1 cellular context compared by ENCODE assay signal in the genomic region with DNA sequence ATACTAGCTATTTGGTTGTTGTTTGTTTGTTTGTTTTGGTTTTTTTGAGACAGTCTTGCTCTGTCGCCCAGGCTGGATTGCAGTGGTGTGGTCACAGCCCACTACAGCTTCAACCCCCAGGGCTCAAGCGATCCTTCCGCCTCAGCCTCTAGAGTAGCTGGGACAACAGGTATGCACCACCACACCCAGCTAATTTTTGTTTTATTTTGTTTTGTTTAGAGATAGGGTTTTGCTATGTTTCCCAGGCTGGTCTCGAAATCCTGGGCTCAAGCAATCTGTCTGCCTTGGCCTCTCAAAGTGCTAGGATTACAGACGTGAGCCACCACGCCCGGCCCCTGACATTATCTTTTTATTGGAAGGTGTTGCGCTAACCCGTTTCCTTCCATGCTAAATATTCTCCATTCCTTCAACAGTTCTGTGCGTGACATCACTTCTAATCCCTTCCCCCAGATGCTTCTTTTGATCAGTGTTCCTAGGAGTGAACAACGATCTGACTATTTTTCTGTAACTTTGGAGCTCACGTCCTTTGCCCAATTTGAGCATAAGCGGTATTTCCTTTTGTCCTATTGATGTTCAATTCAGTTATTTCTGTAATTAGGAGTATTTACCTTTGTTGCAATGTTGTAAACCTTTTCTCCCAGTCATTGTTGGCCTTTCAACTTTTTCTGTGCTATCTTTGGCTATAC.
TF ChIP-seq lines count a peak whose summit lies in the region.

No MANE protein-coding gene starts in this region.

TF ChIP-seq in HepG2, 621 proteins besides CTCF, POLR2A, EP300 and RAD21 (continued from another document and continues in another):
- TF ChIP-seq, protein P1, sequence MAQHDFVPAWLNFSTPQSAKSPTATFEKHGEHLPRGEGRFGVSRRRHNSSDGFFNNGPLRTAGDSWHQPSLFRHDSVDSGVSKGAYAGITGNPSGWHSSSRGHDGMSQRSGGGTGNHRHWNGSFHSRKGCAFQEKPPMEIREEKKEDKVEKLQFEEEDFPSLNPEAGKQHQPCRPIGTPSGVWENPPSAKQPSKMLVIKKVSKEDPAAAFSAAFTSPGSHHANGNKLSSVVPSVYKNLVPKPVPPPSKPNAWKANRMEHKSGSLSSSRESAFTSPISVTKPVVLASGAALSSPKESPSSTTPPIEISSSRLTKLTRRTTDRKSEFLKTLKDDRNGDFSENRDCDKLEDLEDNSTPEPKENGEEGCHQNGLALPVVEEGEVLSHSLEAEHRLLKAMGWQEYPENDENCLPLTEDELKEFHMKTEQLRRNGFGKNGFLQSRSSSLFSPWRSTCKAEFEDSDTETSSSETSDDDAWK (CRISPR knock-in tag; IDR thresholded peaks at IDR 0.05): no peak
- TF ChIP-seq NKX3-1 (CRISPR knock-in tag; IDR thresholded peaks at IDR 0.05) (peak; percentile 59; the same call in 1 of the 2 replicates), TIGD3 (CRISPR knock-in tag; IDR thresholded peaks at IDR 0.05; ENCODE audit: borderline replicate concordance) (no peak), ZNF552 (CRISPR knock-in tag; IDR thresholded peaks at IDR 0.05; ENCODE audit: borderline replicate concordance) (no peak), ZNF12 (CRISPR knock-in tag; IDR thresholded peaks at IDR 0.05) (peak; percentile 64; the same call in 1 of the 2 replicates), HOXA5 (CRISPR knock-in tag; IDR thresholded peaks at IDR 0.05) (0 out of 2 replicates have a peak, but pooled peaks have one; percentile 16), UBTF (CRISPR knock-in tag; IDR thresholded peaks at IDR 0.05) (no peak), ZNF3 (CRISPR knock-in tag; IDR thresholded peaks at IDR 0.05) (peak; percentile 94), ZNF17 (CRISPR knock-in tag; IDR thresholded peaks at IDR 0.05) (no peak), MTERF4 (CRISPR knock-in tag; IDR thresholded peaks at IDR 0.05) (no peak), MAFF (IDR thresholded peaks at IDR 0.05; ENCODE audit: low read depth, low read length) (no peak), KAT8 (CRISPR knock-in tag; IDR thresholded peaks at IDR 0.05) (peak; percentile 60), ZNF20 (CRISPR knock-in tag; IDR thresholded peaks at IDR 0.05) (no peak), MAFK (conservative IDR thresholded peaks at IDR 0.05 in 1 of 2, IDR thresholded peaks at IDR 0.05 in 1 of 2; ENCODE audit: low read length in 2 of 2) (no peak), MTA3 (CRISPR knock-in tag; IDR thresholded peaks at IDR 0.05) (no peak), RNF219 (CRISPR knock-in tag; IDR thresholded peaks at IDR 0.05) (0 out of 2 replicates have a peak, but pooled peaks have one; percentile 43), ATF5 (CRISPR knock-in tag; IDR thresholded peaks at IDR 0.05; ENCODE audit: low read depth) (no peak), PPARG (CRISPR knock-in tag; conservative IDR thresholded peaks at IDR 0.05) (peak; percentile 87), ZNF230 (CRISPR knock-in tag; IDR thresholded peaks at IDR 0.05) (no peak), MED13 (CRISPR knock-in tag; IDR thresholded peaks at IDR 0.05) (no peak), FOXO4 (CRISPR knock-in tag; conservative IDR thresholded peaks at IDR 0.05) (no peak), FIP1L1 (IDR thresholded peaks at IDR 0.05; ENCODE audit: borderline replicate concordance, insufficient read depth, low read depth, low read length) (no peak), ZNF484 (CRISPR knock-in tag; IDR thresholded peaks at IDR 0.05; ENCODE audit: borderline replicate concordance, low read depth) (no peak), ZNF615 (CRISPR knock-in tag; IDR thresholded peaks at IDR 0.05; ENCODE audit: borderline replicate concordance) (no peak)
- TF ChIP-seq, protein P2, sequence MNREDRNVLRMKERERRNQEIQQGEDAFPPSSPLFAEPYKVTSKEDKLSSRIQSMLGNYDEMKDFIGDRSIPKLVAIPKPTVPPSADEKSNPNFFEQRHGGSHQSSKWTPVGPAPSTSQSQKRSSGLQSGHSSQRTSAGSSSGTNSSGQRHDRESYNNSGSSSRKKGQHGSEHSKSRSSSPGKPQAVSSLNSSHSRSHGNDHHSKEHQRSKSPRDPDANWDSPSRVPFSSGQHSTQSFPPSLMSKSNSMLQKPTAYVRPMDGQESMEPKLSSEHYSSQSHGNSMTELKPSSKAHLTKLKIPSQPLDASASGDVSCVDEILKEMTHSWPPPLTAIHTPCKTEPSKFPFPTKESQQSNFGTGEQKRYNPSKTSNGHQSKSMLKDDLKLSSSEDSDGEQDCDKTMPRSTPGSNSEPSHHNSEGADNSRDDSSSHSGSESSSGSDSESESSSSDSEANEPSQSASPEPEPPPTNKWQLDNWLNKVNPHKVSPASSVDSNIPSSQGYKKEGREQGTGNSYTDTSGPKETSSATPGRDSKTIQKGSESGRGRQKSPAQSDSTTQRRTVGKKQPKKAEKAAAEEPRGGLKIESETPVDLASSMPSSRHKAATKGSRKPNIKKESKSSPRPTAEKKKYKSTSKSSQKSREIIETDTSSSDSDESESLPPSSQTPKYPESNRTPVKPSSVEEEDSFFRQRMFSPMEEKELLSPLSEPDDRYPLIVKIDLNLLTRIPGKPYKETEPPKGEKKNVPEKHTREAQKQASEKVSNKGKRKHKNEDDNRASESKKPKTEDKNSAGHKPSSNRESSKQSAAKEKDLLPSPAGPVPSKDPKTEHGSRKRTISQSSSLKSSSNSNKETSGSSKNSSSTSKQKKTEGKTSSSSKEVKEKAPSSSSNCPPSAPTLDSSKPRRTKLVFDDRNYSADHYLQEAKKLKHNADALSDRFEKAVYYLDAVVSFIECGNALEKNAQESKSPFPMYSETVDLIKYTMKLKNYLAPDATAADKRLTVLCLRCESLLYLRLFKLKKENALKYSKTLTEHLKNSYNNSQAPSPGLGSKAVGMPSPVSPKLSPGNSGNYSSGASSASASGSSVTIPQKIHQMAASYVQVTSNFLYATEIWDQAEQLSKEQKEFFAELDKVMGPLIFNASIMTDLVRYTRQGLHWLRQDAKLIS (CRISPR knock-in tag; IDR thresholded peaks at IDR 0.05): no peak
- TF ChIP-seq, protein P3, sequence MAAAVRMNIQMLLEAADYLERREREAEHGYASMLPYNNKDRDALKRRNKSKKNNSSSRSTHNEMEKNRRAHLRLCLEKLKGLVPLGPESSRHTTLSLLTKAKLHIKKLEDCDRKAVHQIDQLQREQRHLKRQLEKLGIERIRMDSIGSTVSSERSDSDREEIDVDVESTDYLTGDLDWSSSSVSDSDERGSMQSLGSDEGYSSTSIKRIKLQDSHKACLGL (CRISPR knock-in tag; IDR thresholded peaks at IDR 0.05): no peak
- TF ChIP-seq, protein P4, sequence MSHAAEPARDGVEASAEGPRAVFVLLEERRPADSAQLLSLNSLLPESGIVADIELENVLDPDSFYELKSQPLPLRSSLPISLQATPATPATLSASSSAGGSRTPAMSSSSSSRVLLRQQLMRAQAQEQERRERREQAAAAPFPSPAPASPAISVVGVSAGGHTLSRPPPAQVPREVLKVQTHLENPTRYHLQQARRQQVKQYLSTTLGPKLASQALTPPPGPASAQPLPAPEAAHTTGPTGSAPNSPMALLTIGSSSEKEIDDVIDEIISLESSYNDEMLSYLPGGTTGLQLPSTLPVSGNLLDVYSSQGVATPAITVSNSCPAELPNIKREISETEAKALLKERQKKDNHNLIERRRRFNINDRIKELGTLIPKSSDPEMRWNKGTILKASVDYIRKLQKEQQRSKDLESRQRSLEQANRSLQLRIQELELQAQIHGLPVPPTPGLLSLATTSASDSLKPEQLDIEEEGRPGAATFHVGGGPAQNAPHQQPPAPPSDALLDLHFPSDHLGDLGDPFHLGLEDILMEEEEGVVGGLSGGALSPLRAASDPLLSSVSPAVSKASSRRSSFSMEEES (CRISPR knock-in tag; IDR thresholded peaks at IDR 0.05): peak; percentile 74; the same call in 1 of the 2 replicates
- TF ChIP-seq, protein P5, sequence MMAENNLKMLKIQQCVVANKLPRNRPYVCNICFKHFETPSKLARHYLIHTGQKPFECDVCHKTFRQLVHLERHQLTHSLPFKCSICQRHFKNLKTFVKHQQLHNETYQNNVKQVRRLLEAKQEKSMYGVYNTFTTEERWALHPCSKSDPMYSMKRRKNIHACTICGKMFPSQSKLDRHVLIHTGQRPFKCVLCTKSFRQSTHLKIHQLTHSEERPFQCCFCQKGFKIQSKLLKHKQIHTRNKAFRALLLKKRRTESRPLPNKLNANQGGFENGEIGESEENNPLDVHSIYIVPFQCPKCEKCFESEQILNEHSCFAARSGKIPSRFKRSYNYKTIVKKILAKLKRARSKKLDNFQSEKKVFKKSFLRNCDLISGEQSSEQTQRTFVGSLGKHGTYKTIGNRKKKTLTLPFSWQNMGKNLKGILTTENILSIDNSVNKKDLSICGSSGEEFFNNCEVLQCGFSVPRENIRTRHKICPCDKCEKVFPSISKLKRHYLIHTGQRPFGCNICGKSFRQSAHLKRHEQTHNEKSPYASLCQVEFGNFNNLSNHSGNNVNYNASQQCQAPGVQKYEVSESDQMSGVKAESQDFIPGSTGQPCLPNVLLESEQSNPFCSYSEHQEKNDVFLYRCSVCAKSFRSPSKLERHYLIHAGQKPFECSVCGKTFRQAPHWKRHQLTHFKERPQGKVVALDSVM (CRISPR knock-in tag; IDR thresholded peaks at IDR 0.05): peak; percentile 64
- TF ChIP-seq, protein P6, sequence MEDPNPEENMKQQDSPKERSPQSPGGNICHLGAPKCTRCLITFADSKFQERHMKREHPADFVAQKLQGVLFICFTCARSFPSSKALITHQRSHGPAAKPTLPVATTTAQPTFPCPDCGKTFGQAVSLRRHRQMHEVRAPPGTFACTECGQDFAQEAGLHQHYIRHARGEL (CRISPR knock-in tag; IDR thresholded peaks at IDR 0.05): no peak
- TF ChIP-seq, protein P7, sequence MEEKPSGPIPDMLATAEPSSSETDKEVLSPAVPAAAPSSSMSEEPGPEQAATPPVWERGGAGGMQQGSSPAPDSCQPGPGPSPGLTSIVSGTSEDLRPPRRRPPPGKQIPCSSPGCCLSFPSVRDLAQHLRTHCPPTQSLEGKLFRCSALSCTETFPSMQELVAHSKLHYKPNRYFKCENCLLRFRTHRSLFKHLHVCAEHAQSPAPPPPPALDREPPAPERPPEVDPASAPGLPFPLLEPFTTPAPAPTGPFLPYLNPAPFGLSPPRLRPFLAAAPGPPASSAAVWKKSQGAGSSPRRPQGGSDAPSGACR (CRISPR knock-in tag; IDR thresholded peaks at IDR 0.05): peak; percentile 28; the same call in 1 of the 2 replicates
